8 cellular contexts compared by ENCODE assay signal in genomic region chr1:84690397-84691138, GRCh38. TPM values are rescaled to one million over a fixed set of nuclear protein-coding genes. Genes with fewer than 3 reads are reported as not detected.
A peak's percentile ranks its signal among the peaks of the same experiment; 100 is the strongest.
DNase-seq lines count a peak whose midpoint lies in the region; ATAC-seq lines count a peak whose summit lies in the region.

Gene SSX2IP (minus strand): TSS chr1:84690461. CDS start chr1:84671219, 19,242 bp downstream.

- H3K4me1 ChIP-seq in effector memory CD4-positive, alpha-beta T cell (ENCODE audit: control insufficient read depth, insufficient read depth, low read length, poor library complexity, severe bottlenecking): peaks cover 22% of the 10 kb centered on the region

- H3K9me3 ChIP-seq in effector memory CD4-positive, alpha-beta T cell (ENCODE audit: control insufficient read depth, low read length): no peaks in the 10 kb centered on the region

- H3K36me3 ChIP-seq in effector memory CD4-positive, alpha-beta T cell (ENCODE audit: control insufficient read depth, insufficient read depth, low read length): no peaks in the 10 kb centered on the region

- peak; percentile 91 for ATAC-seq in GM21360 (IDR thresholded peaks at IDR 0.05; ENCODE audit: unreplicated experiment)

- peak within 1 kb of the TSS; percentile 78 for H3K27ac ChIP-seq in effector memory CD4-positive, alpha-beta T cell (ENCODE audit: insufficient read depth, low read length, poor library complexity, severe bottlenecking)

- H3K4me3 ChIP-seq in effector memory CD4-positive, alpha-beta T cell (ENCODE audit: insufficient read depth, low read depth, low read length, poor library complexity, severe bottlenecking): peak within 1 kb of the TSS; percentile 79

- DNase-seq in COLO668 (lab: John Stamatoyannopoulos, UW; ENCODE audit: unreplicated experiment) (peak; percentile 100), HT-29 (ENCODE audit: low spot score) (peak; percentile 97), lung microvascular endothelial cell (ENCODE audit: low read depth in 2 of 2) (peak; percentile 93 to 96)
- peak; percentile 97 for DNase-seq in NK-92 treated with Interleukin-12 subunit alpha and Interleukin-12 subunit beta, amount 100 ng/mL, for 24 hours (lab: John Stamatoyannopoulos, UW)
- DNase-seq in activated CD8-positive, alpha-beta memory T cell treated with anti-CD3 and anti-CD28 coated beads for 24 hours: peak; percentile 100
- DNase-seq in effector memory CD4-positive, alpha-beta T cell: peak; percentile 99 to 100 (median 99)
- peak; percentile 99 to 100 (median 99) for DNase-seq in stimulated activated CD4-positive, alpha-beta T cell treated with anti-CD3 and anti-CD28 coated beads, TNF-alpha, amount 100 ng/mL, for 4 hours (ENCODE audit: low read depth in 3 of 3)

- H3K27me3 ChIP-seq in effector memory CD4-positive, alpha-beta T cell (replicated peaks; ENCODE audit: control insufficient read depth, insufficient read depth, low read length, poor library complexity, severe bottlenecking): no peaks in the 10 kb centered on the region

RNA-seq across cellular contexts. Expression of gene SSX2IP, which starts in this region (rescaled TPM):
- total RNA-seq in HT-29 (2014; rRNA removed; shearing (Covaris generic)): 4.4 and 6.1 TPM in 2 replicates
- total RNA-seq in lung microvascular endothelial cell: 0.60 and 0.87 TPM in 2 replicates

Comparison
In these comparisons a context has a peak if more than half of its experiments do, and no peak if none do; other contexts are left out.
1. Peak in every context shown above with its lines: DNase-seq, ATAC-seq, H3K4me3 ChIP-seq and H3K27ac ChIP-seq.
2. Peak in DNase-seq in lung microvascular endothelial cell; RNA of the gene not detected or under 1 TPM.